Comparison of ENCODE assay signal across 17 cellular contexts in the genomic region with DNA sequence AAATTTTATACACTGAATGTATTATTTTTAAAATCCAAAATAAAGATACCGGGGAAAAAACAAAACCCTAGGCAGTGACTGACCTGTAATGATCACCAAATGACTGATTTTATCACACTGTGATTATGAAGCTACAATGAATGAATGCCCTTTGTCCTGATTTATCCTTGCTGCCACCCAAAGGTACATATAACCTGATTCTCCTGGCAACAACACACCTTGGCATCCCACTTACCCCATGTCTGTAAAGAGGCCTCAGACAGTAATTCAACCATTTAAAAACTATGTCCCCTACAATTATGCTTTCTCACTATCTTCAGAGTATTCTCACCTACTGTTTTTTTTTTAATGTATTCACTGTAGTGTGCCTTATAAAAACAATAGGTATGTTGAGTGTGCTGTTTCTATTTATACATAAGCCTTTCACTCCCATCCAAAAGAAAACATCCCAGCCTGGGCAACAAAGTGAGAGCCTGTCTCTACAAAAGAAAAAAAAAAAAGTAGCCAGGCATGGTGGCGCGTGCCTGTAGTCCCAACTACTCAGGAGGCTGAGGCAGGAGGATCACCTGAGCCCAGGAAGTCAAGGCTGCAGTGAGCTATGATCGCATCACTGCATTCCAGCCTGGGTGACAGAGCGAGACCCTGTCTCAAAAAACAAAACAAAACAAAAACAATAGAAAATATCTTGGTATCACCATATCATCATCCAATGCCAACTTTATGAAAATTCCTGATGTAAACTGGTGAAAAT. TPM values are rescaled to one million over a fixed set of nuclear protein-coding genes. Genes with fewer than 3 reads are reported as not detected.
DNase-seq lines count a peak whose midpoint lies in the region; ATAC-seq, FAIRE-seq and TF ChIP-seq lines count a peak whose summit lies in the region.
"Had no signal": no experiment of that assay in that cellular context is flagged by ENCODE, and none has a peak within 500 bp of the region (broad histone marks: within the 10 kb centered on the region; RNA-seq: fewer than 3 reads in every experiment).

No MANE protein-coding gene starts in this region.

- ATAC-seq in HG03175 (IDR thresholded peaks at IDR 0.05; ENCODE audit: unreplicated experiment) (no peak), HG02759 (IDR thresholded peaks at IDR 0.05; ENCODE audit: unreplicated experiment) (no peak)
- ATAC-seq: Panc1 had no signal

- no peak for FAIRE-seq in endothelial cell of umbilical vein (lab: Jason Lieb, UNC)

- no peak overlapping the region for H2BK120ac ChIP-seq in trophoblast cell (ENCODE audit: insufficient read depth, low read length, poor library complexity)

- H3K4me1 ChIP-seq in HEK293 (ENCODE audit: control insufficient read depth, insufficient read depth, low read length) (peaks cover 17% of the 10 kb centered on the region), OCI-LY1 (ENCODE audit: insufficient read depth, low read length, severe bottlenecking) (peaks cover 100% of the 10 kb centered on the region), endothelial cell of umbilical vein (ENCODE audit: control insufficient read depth, extremely low read depth, insufficient read depth, low read length) (peaks cover 43% of the 10 kb centered on the region), trophoblast cell (ENCODE audit: control insufficient read depth in 1 of 2, insufficient read depth in 2 of 2, low read length in 2 of 2) (peaks cover 5 to 14% of the 10 kb centered on the region in 2 experiments)

- POLR2A ChIA-PET in HEK293 (lab: Yijun Ruan, JAX) (no interaction called here), endothelial cell of umbilical vein (lab: Charles Lee) (no interaction called here)

- intact Hi-C loops in endothelial cell of umbilical vein (cut with micrococcal nuclease) = no loop called here

- no peaks in the 10 kb centered on the region for H3K9me2 ChIP-seq in OCI-LY1 (ENCODE audit: low read depth, low read length)

- no peak overlapping the region for H3K18ac ChIP-seq in trophoblast cell (ENCODE audit: low read length)

- dilution Hi-C loops in endothelial cell of umbilical vein (cut with MboI; ENCODE audit: extremely low pct_ligation_motif_present, low sequenced_read_pairs) = no loop called here

- BruUV-seq in endothelial cell of umbilical vein (replicated peaks; lab: Mats Ljungman, UMichigan) = no TSS peak

- no peak overlapping the region for H4K12ac ChIP-seq in trophoblast cell (ENCODE audit: low read depth, low read length)

- WGBS in trophoblast cell (ENCODE audit: extremely low coverage, insufficient coverage, insufficient read length) = no CpG with 5 or more reads among the region's 5 CpGs

- H3K79me2 ChIP-seq in OCI-LY1 (ENCODE audit: insufficient read depth, low read length) (peaks cover 99% of the 10 kb centered on the region), endothelial cell of umbilical vein (ENCODE audit: control insufficient read depth, insufficient read depth, low read length) (peaks cover 97% of the 10 kb centered on the region), trophoblast cell (ENCODE audit: control insufficient read depth, insufficient read depth, low read length, poor library complexity) (peaks cover 10% of the 10 kb centered on the region)

- no peak overlapping the region for H3K4me3 ChIP-seq in HEK293 (ENCODE audit: low read depth, low read length)
- H3K4me3 ChIP-seq in OCI-LY1 (ENCODE audit: low read depth, low read length, poor library complexity, severe bottlenecking) = no peak overlapping the region
- no peak overlapping the region for H3K4me3 ChIP-seq in endothelial cell of umbilical vein (replicated peaks in 1 of 3; ENCODE audit: insufficient read depth in 1 of 3, low read depth in 1 of 3, low read length in 3 of 3)
- no peak overlapping the region for H3K4me3 ChIP-seq in trophoblast cell (ENCODE audit: low read depth, low read length)

- H2AFZ ChIP-seq in OCI-LY1 (ENCODE audit: low read length) (no peak overlapping the region), endothelial cell of umbilical vein (ENCODE audit: low read depth, low read length) (no peak overlapping the region), trophoblast cell (ENCODE audit: insufficient read depth, low read length, poor library complexity) (no peak overlapping the region)

- H4K91ac ChIP-seq in trophoblast cell (ENCODE audit: low read depth, low read length) = no peak overlapping the region

- H3K36me3 ChIP-seq in HEK293 (ENCODE audit: control insufficient read depth in 2 of 2, insufficient read depth in 1 of 2, low read length in 2 of 2) (no peaks in the 10 kb centered on the region), OCI-LY1 (ENCODE audit: insufficient read depth, low read length) (no peaks in the 10 kb centered on the region; the same call in 1 of the 2 replicates), endothelial cell of umbilical vein (ENCODE audit: control insufficient read depth in 2 of 2, extremely low read depth in 1 of 2, insufficient read depth in 2 of 2, low read length in 2 of 2) (no peaks in the 10 kb centered on the region), trophoblast cell (ENCODE audit: control insufficient read depth in 1 of 2, insufficient read depth in 2 of 2, low read length in 2 of 2) (no peaks in the 10 kb centered on the region)

- H3K4ac ChIP-seq in trophoblast cell (ENCODE audit: low read depth, low read length) = peak overlapping the region; percentile 81

- no peak overlapping the region for H2BK5ac ChIP-seq in trophoblast cell (ENCODE audit: low read depth, low read length, poor library complexity)

- H3K9ac ChIP-seq in OCI-LY1 (ENCODE audit: low read length) (no peak overlapping the region), endothelial cell of umbilical vein (replicated peaks; ENCODE audit: extremely low read depth, insufficient read depth, low read length) (no peak overlapping the region), trophoblast cell (ENCODE audit: low read length) (no peak overlapping the region)

- H3F3A ChIP-seq in OCI-LY1 (ENCODE audit: insufficient read depth, low read length) = 0 out of 2 replicates have a peak, but pooled peaks cover 4% of the 10 kb centered on the region

- H3K9me3 ChIP-seq in HEK293 (ENCODE audit: control insufficient read depth, insufficient read depth, low read depth, low read length) (no peaks in the 10 kb centered on the region), OCI-LY1 (ENCODE audit: low read length) (no peaks in the 10 kb centered on the region), endothelial cell of umbilical vein (replicated peaks; ENCODE audit: control insufficient read depth, insufficient read depth, low read length) (no peaks in the 10 kb centered on the region), trophoblast cell (ENCODE audit: insufficient read depth, low read depth, low read length) (no peaks in the 10 kb centered on the region)

- no peak overlapping the region for H4K8ac ChIP-seq in trophoblast cell (ENCODE audit: low read depth, low read length)

- H2BK12ac ChIP-seq in trophoblast cell (ENCODE audit: low read length) = no peak overlapping the region

- DNase-seq in endothelial cell of umbilical vein (ENCODE audit: low read depth, low spot score) = no peak
- no peak for DNase-seq in trophoblast cell
- no peak for DNase-seq in NCI-H774 (lab: John Stamatoyannopoulos, UW)
- no peak for DNase-seq in ecto neural progenitor cell (ENCODE audit: low spot score)
- DNase-seq: activated CD4-positive, CD25-positive, alpha-beta regulatory T cell; activated naive CD4-positive, alpha-beta T cell treated with anti-CD3 and anti-CD28 coated beads, Interleukin-2, amount 50 U/mL, for 16 hours; foreskin melanocyte; mammary epithelial cell; NCI-H1105; nucleus accumbens; T-helper 1 cell had no signal

- no peaks in the 10 kb centered on the region for H3K79me1 ChIP-seq in trophoblast cell (ENCODE audit: low read length)

- H3K9me1 ChIP-seq in endothelial cell of umbilical vein (replicated peaks; ENCODE audit: control insufficient read depth, extremely low read depth, insufficient read depth, low read length) = no peaks in the 10 kb centered on the region

- H3K14ac ChIP-seq in trophoblast cell (ENCODE audit: low read length) = no peak overlapping the region

- H4K20me1 ChIP-seq in OCI-LY1 (ENCODE audit: insufficient read depth, low read length) (no peaks in the 10 kb centered on the region), endothelial cell of umbilical vein (replicated peaks; ENCODE audit: control insufficient read depth, extremely low read depth, insufficient read depth, low read length) (peaks cover 11% of the 10 kb centered on the region)

- H3K4me2 ChIP-seq in OCI-LY1 (ENCODE audit: low read length) (no peak overlapping the region; the same call in 1 of the 2 replicates), endothelial cell of umbilical vein (ENCODE audit: insufficient read depth, low read length) (peak overlapping the region; percentile 32), trophoblast cell (ENCODE audit: low read length) (no peak overlapping the region)

- TF ChIP-seq CTCF in HEK293 (tag by site-specific recombination; IDR thresholded peaks at IDR 0.05) = no peak
- TF ChIP-seq CTCF in OCI-LY1 (IDR thresholded peaks at IDR 0.05; ENCODE audit: low read length) = no peak
- no peak for TF ChIP-seq CTCF in endothelial cell of umbilical vein (IDR thresholded peaks at IDR 0.05; ENCODE audit: extremely low read depth in 1 of 2, insufficient read depth in 1 of 2, low read depth in 1 of 2, low read length in 2 of 2)

- H3K23ac ChIP-seq in trophoblast cell (ENCODE audit: low read length) = no peak overlapping the region

- TF ChIP-seq POLR2A in endothelial cell of umbilical vein (IDR thresholded peaks at IDR 0.05; ENCODE audit: low read depth, low read length) = no peak

- H3K27me3 ChIP-seq in OCI-LY1 (ENCODE audit: insufficient read depth, low read length) = no peaks in the 10 kb centered on the region
- H3K27me3 ChIP-seq in endothelial cell of umbilical vein (ENCODE audit: control insufficient read depth in 2 of 2, insufficient read depth in 2 of 2, low read length in 2 of 2) = no peaks in the 10 kb centered on the region
- H3K27me3 ChIP-seq in trophoblast cell (ENCODE audit: insufficient read depth, low read length) = no peaks in the 10 kb centered on the region

- CTCF ChIA-PET in HEK293 (lab: Yijun Ruan, JAX) = interaction anchor here (0.8 to 3.0 kb wide), 2 partner anchors 83 to 154 kb away, joined by 4 to 9 read pairs; no protein-coding TSS in a partner anchor
- CTCF ChIA-PET in endothelial cell of umbilical vein (lab: Charles Lee) = interaction anchor here (1.1 to 3.5 kb wide), 2 partner anchors 63 to 154 kb away, joined by 3 to 9 read pairs; no protein-coding TSS in a partner anchor

- no peak overlapping the region for H3K27ac ChIP-seq in HEK293 (ENCODE audit: extremely low read depth, low read depth, low read length)
- H3K27ac ChIP-seq in OCI-LY1 (ENCODE audit: low read depth, low read length, poor library complexity, severe bottlenecking) = peak overlapping the region; percentile 87
- H3K27ac ChIP-seq in endothelial cell of umbilical vein (ENCODE audit: insufficient read depth, low read depth, low read length) = peak overlapping the region; percentile 63
- H3K27ac ChIP-seq in trophoblast cell (ENCODE audit: low read depth, low read length) = no peak overlapping the region
- H3K27ac ChIP-seq: C4-2B had no signal

- no peak overlapping the region for H2AK5ac ChIP-seq in trophoblast cell (ENCODE audit: low read length)

RNA-seq across cellular contexts. Expression of a gene that starts 21.7 kb away (rescaled TPM):
- 58.5 and 70.1 TPM in 2 replicates for total RNA-seq in endothelial cell of umbilical vein
- 51.0 and 54.4 TPM in 2 replicates for polyA plus RNA-seq in endothelial cell of umbilical vein
- polyA plus RNA-seq in endothelial cell of umbilical vein (2011; cell fraction: cytosol; rRNA removed) = 48.8 and 51.0 TPM in 2 replicates
- 28.9 and 29.6 TPM in 2 replicates for polyA plus RNA-seq in endothelial cell of umbilical vein (2011; cell fraction: nucleus; rRNA removed)
- 33.3 and 39.7 TPM in 2 replicates for polyA plus RNA-seq in endothelial cell of umbilical vein (2012)
- polyA minus RNA-seq in endothelial cell of umbilical vein = 80.5 and 82.9 TPM in 2 replicates
- 28.1 TPM for polyA minus RNA-seq in endothelial cell of umbilical vein (2011; cell fraction: cytosol; rRNA and poly(A)+ RNA removed)
- 17.1 and 20.8 TPM in 2 replicates for polyA minus RNA-seq in endothelial cell of umbilical vein (2011; cell fraction: nucleus; rRNA and poly(A)+ RNA removed)
- 38.1 and 39.6 TPM in 2 replicates for polyA plus RNA-seq in trophoblast cell (2013)

Comparison
In these comparisons a context has a peak if more than half of its experiments do, and no peak if none do; other contexts are left out.
1. H3K27ac ChIP-seq: peak in OCI-LY1 (single experiment) and endothelial cell of umbilical vein (single experiment); none in HEK293 (single experiment) and trophoblast cell (single experiment).